9 cellular contexts compared by ENCODE assay signal in the genomic region with DNA sequence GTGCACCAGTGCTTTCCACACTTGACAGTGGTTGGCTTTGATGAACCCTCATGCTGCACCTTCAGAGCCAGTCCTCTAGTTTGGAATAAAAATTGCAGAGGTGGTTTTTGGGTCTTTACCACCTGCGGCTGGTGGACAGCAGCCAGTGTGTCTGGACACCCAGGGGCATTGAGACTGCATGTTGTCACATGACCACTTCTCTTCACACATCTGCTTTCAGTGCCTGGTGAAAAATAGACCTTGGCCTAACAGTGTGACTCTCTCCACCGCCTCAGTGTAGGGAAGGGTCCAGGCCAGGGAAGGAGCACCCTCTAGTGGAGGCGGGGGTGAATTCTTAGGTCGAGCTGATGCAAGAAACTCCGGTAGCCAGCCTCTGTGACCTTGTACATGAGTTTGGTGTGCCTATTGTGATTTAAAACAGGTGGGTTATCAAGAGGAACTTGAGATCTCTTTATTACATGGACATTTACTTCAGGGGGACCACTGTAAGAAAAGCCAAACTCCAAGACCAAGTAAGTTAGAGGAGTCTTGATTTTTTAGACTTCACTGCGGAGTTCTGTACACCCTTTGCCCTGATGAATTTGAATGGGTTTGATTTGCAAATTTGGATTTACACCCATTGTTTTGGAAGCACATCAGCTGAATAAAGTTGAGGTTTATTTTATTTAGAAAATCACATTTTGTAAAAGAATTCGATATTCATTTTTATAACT. TPM values are rescaled to one million over a fixed set of nuclear protein-coding genes. Genes with fewer than 3 reads are reported as not detected.
A peak's percentile ranks its signal among the peaks of the same experiment; 100 is the strongest.
DNase-seq lines count a peak whose midpoint lies in the region; TF ChIP-seq lines count a peak whose summit lies in the region.
"Had no signal": no experiment of that assay in that cellular context is flagged by ENCODE, and none has a peak within 500 bp of the region (broad histone marks: within the 10 kb centered on the region; RNA-seq: fewer than 3 reads in every experiment).

No MANE protein-coding gene starts in this region.

- no TSS peak for BruUV-seq in PC-9 (replicated peaks; lab: Mats Ljungman, UMichigan)

- no peaks in the 10 kb centered on the region for H3K9me3 ChIP-seq in PC-9 (ENCODE audit: insufficient read depth, low read depth)
- H3K9me3 ChIP-seq in esophagus squamous epithelium = no peaks in the 10 kb centered on the region
- H3K9me3 ChIP-seq in neural cell (ENCODE audit: low read length) = no peaks in the 10 kb centered on the region
- H3K9me3 ChIP-seq: BLaER1 treated with 17β-estradiol and CSF1 and Interleukin-3, amounts not matched to agents 10 nM and 100 nM had no signal

- H3K79me2 ChIP-seq in PC-9 (ENCODE audit: low read depth) (no peaks in the 10 kb centered on the region), neural cell (replicated peaks; ENCODE audit: insufficient read depth, low read length) (no peaks in the 10 kb centered on the region)

- TF ChIP-seq EP300 in neural cell (conservative IDR thresholded peaks at IDR 0.05; ENCODE audit: poor library complexity, severe bottlenecking) = no peak

- no peak for TF ChIP-seq POLR2A in esophagus squamous epithelium (IDR thresholded peaks at IDR 0.05)

- TF ChIP-seq CTCF in PC-9 (conservative IDR thresholded peaks at IDR 0.05) = peak; percentile 89
- peak; percentile 65 to 79 (median 71) for TF ChIP-seq CTCF in esophagus squamous epithelium (IDR thresholded peaks at IDR 0.05)
- TF ChIP-seq CTCF in neural cell (IDR thresholded peaks at IDR 0.05; ENCODE audit: poor library complexity, severe bottlenecking) = peak; percentile 91

- 35 to 62% methylated on average over 4 to 6 of the region's 7 CpGs for WGBS in esophagus squamous epithelium, 2 donors

- peaks cover 28% of the 10 kb centered on the region; the same call in 1 of the 2 replicates for H3F3A ChIP-seq in PC-9 (ENCODE audit: insufficient read depth, low read depth)
- H3F3A ChIP-seq in neural cell (ENCODE audit: insufficient read depth, low read length, poor library complexity, severe bottlenecking) = no peaks in the 10 kb centered on the region

- no peaks in the 10 kb centered on the region for H3K27me3 ChIP-seq in PC-9 (ENCODE audit: insufficient read depth, low read depth)
- H3K27me3 ChIP-seq in esophagus squamous epithelium = no peaks in the 10 kb centered on the region
- no peaks in the 10 kb centered on the region for H3K27me3 ChIP-seq in neural cell (ENCODE audit: insufficient read depth, low read depth, low read length)
- H3K27me3 ChIP-seq: BLaER1 treated with 17β-estradiol and CSF1 and Interleukin-3, amounts not matched to agents 10 nM and 100 nM had no signal

- POLR2A ChIA-PET in PC-9 (lab: Charles Lee; ENCODE audit: unreplicated experiment) = no interaction called here

- no peak overlapping the region for H3K9ac ChIP-seq in neural cell (ENCODE audit: low read length)

- peak; percentile 92 for TF ChIP-seq RAD21 in neural cell (conservative IDR thresholded peaks at IDR 0.05)

- H3K9me2 ChIP-seq in PC-9 (ENCODE audit: insufficient read depth) (no peaks in the 10 kb centered on the region), neural cell (ENCODE audit: insufficient read depth, low read length) (no peaks in the 10 kb centered on the region)

- intact Hi-C loops in PC-9 (cut with micrococcal nuclease; ENCODE audit: unreplicated experiment) = loop anchor here (5.0 to 10.0 kb wide), 3 partner anchors 156 to 861 kb away; no protein-coding TSS in a partner anchor
- intact Hi-C loops in esophagus squamous epithelium (cut with DNase I) = loop anchor here (10.0 kb wide), 1 partner anchor 64 kb away; no protein-coding TSS in a partner anchor

- H3K36me3 ChIP-seq in PC-9 (ENCODE audit: low read depth) (peaks cover 22% of the 10 kb centered on the region; the same call in 1 of the 2 replicates), esophagus squamous epithelium (peaks cover 5 to 62% (median 21%) of the 10 kb centered on the region in 3 donors), neural cell (ENCODE audit: insufficient read depth, low read length) (no peaks in the 10 kb centered on the region)

- H2AFZ ChIP-seq in PC-9 = no peak overlapping the region
- no peak overlapping the region for H2AFZ ChIP-seq in neural cell (ENCODE audit: low read depth, low read length)

- H3K4me2 ChIP-seq in PC-9 (no peak overlapping the region), neural cell (ENCODE audit: low read length) (no peak overlapping the region)
- H3K4me2 ChIP-seq: BLaER1 treated with 17β-estradiol and CSF1 and Interleukin-3, amounts not matched to agents 10 nM and 100 nM had no signal

- H3K4me1 ChIP-seq in PC-9 (replicated peaks; ENCODE audit: insufficient read depth) = peaks cover 28% of the 10 kb centered on the region
- peaks cover 14 to 35% (median 16%) of the 10 kb centered on the region in 3 donors for H3K4me1 ChIP-seq in esophagus squamous epithelium

- H3K4me3 ChIP-seq in PC-9 (no peak overlapping the region), esophagus squamous epithelium (no peak overlapping the region), neural cell (ENCODE audit: low read length) (no peak overlapping the region)
- H3K4me3 ChIP-seq: BLaER1 treated with 17β-estradiol and CSF1 and Interleukin-3, amounts not matched to agents 10 nM and 100 nM had no signal

- H4K20me1 ChIP-seq in PC-9 (ENCODE audit: insufficient read depth) = peaks cover 3% of the 10 kb centered on the region; the same call in 1 of the 2 replicates
- H4K20me1 ChIP-seq in neural cell (ENCODE audit: insufficient read depth) = no peaks in the 10 kb centered on the region

- DNase-seq in NK-92 treated with Interleukin-12 subunit alpha and Interleukin-12 subunit beta, amount 100 ng/mL, for 24 hours (lab: John Stamatoyannopoulos, UW) = peak; percentile 16
- DNase-seq in NK-92 (lab: John Stamatoyannopoulos, UW; ENCODE audit: unreplicated experiment) (no peak), KG1 (lab: John Stamatoyannopoulos, UW) (peak; percentile 41), PC-9 (peak; percentile 50 to 64), esophagus squamous epithelium (lab: John Stamatoyannopoulos, UW) (peak; percentile 17), superior temporal gyrus (ENCODE audit: extremely low spot score) (peak; percentile 85)
- DNase-seq in activated T-cell treated with anti-CD3 and anti-CD28 coated beads, Interleukin-2, amount 50 U/mL, for 1 hour = peak; percentile 66

- CTCF ChIA-PET in PC-9 (lab: Charles Lee) = interaction anchor here (1.0 kb wide), 1 partner anchor 12 kb away, joined by 5 read pairs; no protein-coding TSS in a partner anchor

- H3K27ac ChIP-seq in PC-9 = no peak overlapping the region
- H3K27ac ChIP-seq in esophagus squamous epithelium = no peak overlapping the region
- no peak overlapping the region for H3K27ac ChIP-seq in neural cell (ENCODE audit: low read length)
- H3K27ac ChIP-seq: BLaER1 treated with 17β-estradiol and CSF1 and Interleukin-3, amounts not matched to agents 10 nM and 100 nM had no signal

TF ChIP-seq in neural cell, 6 proteins besides CTCF, POLR2A, EP300 and RAD21:
- TF ChIP-seq, protein P1, sequence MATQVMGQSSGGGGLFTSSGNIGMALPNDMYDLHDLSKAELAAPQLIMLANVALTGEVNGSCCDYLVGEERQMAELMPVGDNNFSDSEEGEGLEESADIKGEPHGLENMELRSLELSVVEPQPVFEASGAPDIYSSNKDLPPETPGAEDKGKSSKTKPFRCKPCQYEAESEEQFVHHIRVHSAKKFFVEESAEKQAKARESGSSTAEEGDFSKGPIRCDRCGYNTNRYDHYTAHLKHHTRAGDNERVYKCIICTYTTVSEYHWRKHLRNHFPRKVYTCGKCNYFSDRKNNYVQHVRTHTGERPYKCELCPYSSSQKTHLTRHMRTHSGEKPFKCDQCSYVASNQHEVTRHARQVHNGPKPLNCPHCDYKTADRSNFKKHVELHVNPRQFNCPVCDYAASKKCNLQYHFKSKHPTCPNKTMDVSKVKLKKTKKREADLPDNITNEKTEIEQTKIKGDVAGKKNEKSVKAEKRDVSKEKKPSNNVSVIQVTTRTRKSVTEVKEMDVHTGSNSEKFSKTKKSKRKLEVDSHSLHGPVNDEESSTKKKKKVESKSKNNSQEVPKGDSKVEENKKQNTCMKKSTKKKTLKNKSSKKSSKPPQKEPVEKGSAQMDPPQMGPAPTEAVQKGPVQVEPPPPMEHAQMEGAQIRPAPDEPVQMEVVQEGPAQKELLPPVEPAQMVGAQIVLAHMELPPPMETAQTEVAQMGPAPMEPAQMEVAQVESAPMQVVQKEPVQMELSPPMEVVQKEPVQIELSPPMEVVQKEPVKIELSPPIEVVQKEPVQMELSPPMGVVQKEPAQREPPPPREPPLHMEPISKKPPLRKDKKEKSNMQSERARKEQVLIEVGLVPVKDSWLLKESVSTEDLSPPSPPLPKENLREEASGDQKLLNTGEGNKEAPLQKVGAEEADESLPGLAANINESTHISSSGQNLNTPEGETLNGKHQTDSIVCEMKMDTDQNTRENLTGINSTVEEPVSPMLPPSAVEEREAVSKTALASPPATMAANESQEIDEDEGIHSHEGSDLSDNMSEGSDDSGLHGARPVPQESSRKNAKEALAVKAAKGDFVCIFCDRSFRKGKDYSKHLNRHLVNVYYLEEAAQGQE (IDR thresholded peaks at IDR 0.05; ENCODE audit: borderline replicate concordance) = no peak
- TF ChIP-seq TAF1 (IDR thresholded peaks at IDR 0.05; ENCODE audit: low read depth) (no peak), SMC3 (conservative IDR thresholded peaks at IDR 0.05; ENCODE audit: poor library complexity) (peak; percentile 95)

RNA-seq across cellular contexts. Expression of a gene that starts 17.9 kb away (rescaled TPM):
- 31.7 and 34.5 TPM in 2 replicates for total RNA-seq in PC-9 (2021)
- 10 to 100 TPM; 20.3 to 37.8 (median 24.7) TPM for total RNA-seq in esophagus squamous epithelium
- 41.4 and 47.5 TPM in 2 replicates for polyA plus RNA-seq in neural cell
- 66.5 and 70.7 TPM in 2 replicates for polyA minus RNA-seq in neural cell

RNA-seq across cellular contexts. Expression of a gene that starts 38.2 kb away (rescaled TPM):
- not detected in 2 replicates for total RNA-seq in PC-9 (2021)
- 1 to 10 TPM in 1 of 4 donors, under 1 TPM in 1, not detected in 2; 0.57 to 1.3 TPM for total RNA-seq in esophagus squamous epithelium
- polyA plus RNA-seq in neural cell = 4.7 and 9.8 TPM in 2 replicates
- 2.2 and 2.8 TPM in 2 replicates for polyA minus RNA-seq in neural cell
